Comparison of ENCODE assay signal across 24 cellular contexts in the genomic region with DNA sequence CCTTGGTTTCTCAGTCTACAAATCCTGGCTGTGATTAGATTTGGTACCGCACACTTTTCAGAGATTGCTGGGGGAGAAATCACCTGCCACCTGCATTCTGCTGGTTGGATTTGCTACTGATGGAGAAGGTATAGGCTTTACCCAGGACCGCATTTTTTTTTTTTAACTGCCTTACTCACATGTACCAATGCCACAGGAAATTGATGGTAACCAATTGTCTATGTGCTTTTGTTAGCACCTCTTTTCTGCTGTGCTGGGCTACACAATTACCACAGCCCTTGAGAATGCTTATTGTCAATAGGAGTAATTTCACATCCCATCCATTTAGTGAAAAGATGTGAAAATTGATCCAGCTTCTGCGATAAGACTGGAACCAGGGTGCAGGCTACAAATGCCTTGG.
DNase-seq lines count a peak whose midpoint lies in the region; ATAC-seq and TF ChIP-seq lines count a peak whose summit lies in the region.
"Had no signal": no experiment of that assay in that cellular context is flagged by ENCODE, and none has a peak within 500 bp of the region (broad histone marks: within the 10 kb centered on the region; RNA-seq: fewer than 3 reads in every experiment).

No MANE protein-coding gene starts in this region.

- peaks cover 34% of the 10 kb centered on the region for H3K4me1 Mint-ChIP-seq in endothelial cell (ENCODE audit: unreplicated experiment)
- H3K4me1 Mint-ChIP-seq: central memory CD8-positive, alpha-beta T cell had no signal

- H3K9me3 Mint-ChIP-seq in endothelial cell (ENCODE audit: unreplicated experiment), result no peaks in the 10 kb centered on the region
- H3K9me3 Mint-ChIP-seq: central memory CD8-positive, alpha-beta T cell had no signal

- no peak for ATAC-seq in omental fat pad (ENCODE audit: low FRiP score)
- ATAC-seq: Right ventricle myocardium inferior had no signal

- H3K4me1 ChIP-seq in neutrophil (ENCODE audit: control insufficient read depth in 1 of 2, insufficient read depth in 1 of 2, low read depth in 1 of 2, low read length in 1 of 2), result peaks cover 54 to 56% of the 10 kb centered on the region in 2 experiments

- no peak overlapping the region for H3K27ac Mint-ChIP-seq in endothelial cell (ENCODE audit: unreplicated experiment)
- H3K27ac Mint-ChIP-seq: activated CD4-positive, alpha-beta memory T cell treated with anti-CD3 and anti-CD28 coated beads for 36 hours; activated naive CD8-positive, alpha-beta T cell treated with anti-CD3 and anti-CD28 coated beads, Interleukin-2, amount 10 ng/mL, durations not matched to agents 7 days and 5 days had no signal

- H3K27me3 ChIP-seq in neutrophil, result no peaks in the 10 kb centered on the region

- peak overlapping the region; percentile 11 for H3K4me3 Mint-ChIP-seq in endothelial cell (ENCODE audit: unreplicated experiment)
- H3K4me3 Mint-ChIP-seq: activated CD4-positive, alpha-beta memory T cell treated with anti-CD3 and anti-CD28 coated beads for 36 hours; activated naive CD8-positive, alpha-beta T cell treated with anti-CD3 and anti-CD28 coated beads, Interleukin-2, amount 10 ng/mL, durations not matched to agents 7 days and 5 days; central memory CD8-positive, alpha-beta T cell had no signal

- no peaks in the 10 kb centered on the region for H3K9me3 ChIP-seq in neutrophil

- TF ChIP-seq CTCF in endothelial cell (IDR thresholded peaks at IDR 0.05; ENCODE audit: unreplicated experiment) (no peak), neutrophil (IDR thresholded peaks at IDR 0.05) (no peak), omental fat pad (IDR thresholded peaks at IDR 0.05) (no peak)

- no peaks in the 10 kb centered on the region for H3K36me3 Mint-ChIP-seq in endothelial cell (ENCODE audit: low read depth, unreplicated experiment)
- H3K36me3 Mint-ChIP-seq: activated naive CD8-positive, alpha-beta T cell treated with anti-CD3 and anti-CD28 coated beads, Interleukin-2, amount 10 ng/mL, durations not matched to agents 7 days and 5 days had no signal

- peak overlapping the region; percentile 89 for H3K27ac ChIP-seq in neutrophil
- H3K27ac ChIP-seq: 22Rv1 had no signal

- peaks cover 3% of the 10 kb centered on the region for H3K27me3 Mint-ChIP-seq in endothelial cell (ENCODE audit: unreplicated experiment)

- DNase-seq in NCI-H1092 (lab: John Stamatoyannopoulos, UW) (peak; percentile 2), NCI-H1092 treated with DMSO at 0.1 percent for 48 hours (lab: John Stamatoyannopoulos, UW) (no peak), NCI-H1436 treated with DMSO at 0.1 percent for 48 hours (lab: John Stamatoyannopoulos, UW) (peak; percentile 60), endothelial cell (ENCODE audit: low spot score) (no peak), GDM1 (lab: John Stamatoyannopoulos, UW) (no peak), NCI-H2029 treated with DMSO at 0.1 percent for 48 hours (lab: John Stamatoyannopoulos, UW) (no peak), omental fat pad (ENCODE audit: low spot score) (no peak)
- DNase-seq: activated CD4-positive, alpha-beta memory T cell treated with anti-CD3 and anti-CD28 coated beads for 36 hours; activated CD4-positive, CD25-positive, alpha-beta regulatory T cell; activated CD8-positive, alpha-beta memory T cell treated with anti-CD3 and anti-CD28 coated beads, Interleukin-2, amount 50 U/mL, for 48 hours; activated effector memory CD4-positive, alpha-beta T cell treated with anti-CD3 and anti-CD28 coated beads, Interleukin-2, amount 50 U/mL, for 16 hours; activated naive CD8-positive, alpha-beta T cell treated with anti-CD3 and anti-CD28 coated beads, Interleukin-2, amount 10 ng/mL, durations not matched to agents 7 days and 5 days; glutamatergic neuron; kidney; mammary epithelial cell; NCI-H1048; NCI-H82; nucleus accumbens; stimulated activated CD4-positive, alpha-beta T cell treated with anti-CD3 and anti-CD28 coated beads, Interleukin-2, amount 100 ng/mL, for 24 hours had no signal

- H3K36me3 ChIP-seq in neutrophil, result no peaks in the 10 kb centered on the region

- no peak overlapping the region for H3K4me3 ChIP-seq in neutrophil (ENCODE audit: low read depth in 1 of 2, low read length in 1 of 2)
- H3K4me3 ChIP-seq: skin epidermis had no signal

Comparison
In these comparisons a context has a peak if more than half of its experiments do, and no peak if none do; other contexts are left out.
1. DNase-seq: peak in NCI-H1092 (single experiment) and NCI-H1436 treated with DMSO at 0.1 percent for 48 hours (single experiment); none in NCI-H1092 treated with DMSO at 0.1 percent for 48 hours (single experiment), endothelial cell (single experiment), GDM1 (single experiment), NCI-H2029 treated with DMSO at 0.1 percent for 48 hours (single experiment) and omental fat pad (single experiment).